ENCODE assay signal across 1 cellular context in genomic region chr2:31347788-31348187, GRCh38.
TF ChIP-seq lines count a peak whose summit lies in the region.

No MANE protein-coding gene starts in this region.

TF ChIP-seq in IMR-90, 13 proteins besides CTCF, POLR2A, EP300 and RAD21 (continued from another document):
- no peak for TF ChIP-seq NFE2L2 (IDR thresholded peaks at IDR 0.05; ENCODE audit: low read depth, low read length)
- no peak for TF ChIP-seq RCOR1 (IDR thresholded peaks at IDR 0.05; ENCODE audit: insufficient replicate concordance, low read length)
- no peak for TF ChIP-seq BHLHE40 (IDR thresholded peaks at IDR 0.05; ENCODE audit: low read depth, low read length)
TF ChIP-seq in IMR-90: peak in this region for 0.
